34 cellular contexts compared by ENCODE assay signal in the genomic region with DNA sequence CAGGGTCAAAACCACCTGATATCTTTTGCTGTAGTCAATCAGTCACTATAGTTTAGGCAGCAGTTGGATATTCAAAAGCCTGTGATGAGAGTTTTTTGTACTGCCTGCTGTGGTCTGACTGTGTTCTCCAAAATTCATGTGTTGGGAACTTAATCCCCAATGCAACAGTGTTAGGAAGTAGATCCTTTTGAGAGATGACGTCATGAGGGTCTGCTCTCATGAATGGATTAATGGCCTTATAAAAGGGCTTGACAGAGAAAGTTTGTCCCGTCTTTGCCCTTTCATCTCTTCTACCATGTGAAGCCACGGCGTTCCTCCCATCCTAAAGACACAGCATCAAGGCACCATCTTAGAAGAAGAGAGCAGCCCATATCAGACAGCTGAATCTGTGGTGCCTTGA. TPM values are rescaled to one million over a fixed set of nuclear protein-coding genes. Genes with fewer than 3 reads are reported as not detected.
"Had no signal": no experiment of that assay in that cellular context is flagged by ENCODE, and none has a peak within 500 bp of the region (broad histone marks: within the 10 kb centered on the region; RNA-seq: fewer than 3 reads in every experiment).

No MANE protein-coding gene starts in this region.

- H3K9me3 ChIP-seq: MG63 had no signal

- H3K27me3 ChIP-seq: MG63 had no signal

- DNase-seq: Kasumi-1, MG63, MM.1S, NCI-H1048, NCI-H1092, NCI-H1092 treated with DMSO at 0.1 percent for 48 hours, NCI-H1105, NCI-H1105 treated with DMSO at 0.1 percent for 48 hours, NCI-H1417 treated with DMSO at 0.1 percent for 48 hours, NCI-H1436, NCI-H1436 treated with DMSO at 0.1 percent for 48 hours, NCI-H146, NCI-H1694, NCI-H1694 treated with DMSO at 0.1 percent for 48 hours, NCI-H187, NCI-H187 treated with DMSO at 0.1 percent for 48 hours, NCI-H1930, NCI-H2029, NCI-H2029 treated with DMSO at 0.1 percent for 48 hours, NCI-H2081, NCI-H2081 treated with DMSO at 0.1 percent for 48 hours, NCI-H2107, NCI-H2171, NCI-H2171 treated with DMSO at 0.1 percent for 48 hours, NCI-H2227 treated with DMSO at 0.1 percent for 48 hours, NCI-H226, NCI-H345, NCI-H446, NCI-H446 treated with DMSO at 0.1 percent for 48 hours, NCI-H510A, NCI-H510A treated with DMSO at 0.1 percent for 48 hours, NCI-H524, NCI-H524 treated with DMSO at 0.1 percent for 48 hours had no signal

- H3K4me3 ChIP-seq: MG63 had no signal

- H3K36me3 ChIP-seq: MG63 had no signal

RNA-seq across cellular contexts. Expression of a gene that starts 50.8 kb away (rescaled TPM):
- total RNA-seq: MCF 10A had no signal
